In genomic region chr6:169487579-169488205, GRCh38 we compare ENCODE assay signal across 16 cellular contexts.
DNase-seq lines count a peak whose midpoint lies in the region; ATAC-seq and TF ChIP-seq lines count a peak whose summit lies in the region.
"Had no signal": no experiment of that assay in that cellular context is flagged by ENCODE, and none has a peak within 500 bp of the region (broad histone marks: within the 10 kb centered on the region; RNA-seq: fewer than 3 reads in every experiment).

No MANE protein-coding gene starts in this region.

- no peak overlapping the region for H3K4me3 ChIP-seq in smooth muscle cell
- H3K4me3 ChIP-seq: esophagus squamous epithelium, Peyer's patch had no signal

- H3K9ac ChIP-seq in smooth muscle cell (ENCODE audit: low read depth) = no peak overlapping the region
- H3K9ac ChIP-seq: parathyroid adenoma had no signal

- DNase-seq in NCI-H748 (lab: John Stamatoyannopoulos, UW; ENCODE audit: unreplicated experiment) = peak; percentile 11
- no peak for DNase-seq in NCI-H748 treated with DMSO at 0.1 percent for 48 hours (lab: John Stamatoyannopoulos, UW)
- peak; percentile 37 for DNase-seq in amniotic epithelial cell (ENCODE audit: low read depth)
- peak; percentile 38 for DNase-seq in globus pallidus (ENCODE audit: low spot score)
- no peak for DNase-seq in smooth muscle cell (lab: John Stamatoyannopoulos, UW; ENCODE audit: unreplicated experiment)
- DNase-seq in NCI-H1694 (lab: John Stamatoyannopoulos, UW) = no peak
- DNase-seq in stimulated activated CD4-positive, alpha-beta T cell treated with anti-CD3 and anti-CD28 coated beads, Interleukin-2, amount 100 ng/mL, for 24 hours = no peak
- DNase-seq: activated T-cell treated with anti-CD3 and anti-CD28 coated beads for 4 hours; esophagus squamous epithelium; GF-D8; left colon; NCI-H2029 treated with DMSO at 0.1 percent for 48 hours; Peyer's patch; stimulated activated CD4-positive, alpha-beta T cell treated with anti-CD3 and anti-CD28 coated beads, Interleukin-4, amount 100 ng/mL, for 4 hours had no signal

- ATAC-seq in GM19328 (IDR thresholded peaks at IDR 0.05; ENCODE audit: unreplicated experiment) = no peak
- ATAC-seq: left colon had no signal

- H2AFZ ChIP-seq in smooth muscle cell (ENCODE audit: low read depth) = no peak overlapping the region
- H2AFZ ChIP-seq: parathyroid adenoma had no signal

- 81% methylated on average over 1 of the region's 1 CpG for WGBS in smooth muscle cell (ENCODE audit: low lambda C conversion rate)

- peak; percentile 16 for TF ChIP-seq CTCF in smooth muscle cell (IDR thresholded peaks at IDR 0.05; ENCODE audit: borderline replicate concordance, insufficient read depth, poor library complexity, severe bottlenecking)

- no peaks in the 10 kb centered on the region for H4K20me1 ChIP-seq in smooth muscle cell (ENCODE audit: low read depth)

- H3F3A ChIP-seq in smooth muscle cell (ENCODE audit: low read depth) = peaks cover 5% of the 10 kb centered on the region

- H3K4me1 ChIP-seq in smooth muscle cell (ENCODE audit: low read depth) = no peaks in the 10 kb centered on the region
- H3K4me1 ChIP-seq: parathyroid adenoma, Peyer's patch had no signal

- no peaks in the 10 kb centered on the region for H3K36me3 ChIP-seq in smooth muscle cell (ENCODE audit: low read depth)
- H3K36me3 ChIP-seq: esophagus squamous epithelium, Peyer's patch had no signal

- H3K9me3 ChIP-seq in smooth muscle cell (replicated peaks; ENCODE audit: low read depth) = no peaks in the 10 kb centered on the region
- H3K9me3 ChIP-seq: esophagus squamous epithelium, Peyer's patch had no signal

- H3K27me3 ChIP-seq in smooth muscle cell (ENCODE audit: low read depth) = no peaks in the 10 kb centered on the region
- H3K27me3 ChIP-seq: esophagus squamous epithelium, Peyer's patch had no signal

- H3K27ac ChIP-seq in smooth muscle cell (ENCODE audit: low read depth) = no peak overlapping the region
- H3K27ac ChIP-seq: esophagus squamous epithelium, parathyroid adenoma, Peyer's patch had no signal

- H3K79me2 ChIP-seq in smooth muscle cell (ENCODE audit: low read depth) = no peaks in the 10 kb centered on the region
- H3K79me2 ChIP-seq: parathyroid adenoma had no signal

- H3K4me2 ChIP-seq in smooth muscle cell = no peak overlapping the region

Comparison
In these comparisons a context has a peak if more than half of its experiments do, and no peak if none do; other contexts are left out.
1. DNase-seq: peak in NCI-H748 (single experiment), amniotic epithelial cell (single experiment) and globus pallidus (single experiment); none in NCI-H748 treated with DMSO at 0.1 percent for 48 hours (single experiment), smooth muscle cell (single experiment), NCI-H1694 (single experiment) and stimulated activated CD4-positive, alpha-beta T cell treated with anti-CD3 and anti-CD28 coated beads, Interleukin-2, amount 100 ng/mL, for 24 hours (0 of 2).